In genomic region chr5:62689599-62690368, GRCh38 we compare ENCODE assay signal across 13 cellular contexts.
DNase-seq lines count a peak whose midpoint lies in the region; ATAC-seq, FAIRE-seq and TF ChIP-seq lines count a peak whose summit lies in the region.
"Had no signal": no experiment of that assay in that cellular context is flagged by ENCODE, and none has a peak within 500 bp of the region (broad histone marks: within the 10 kb centered on the region; RNA-seq: fewer than 3 reads in every experiment).

No MANE protein-coding gene starts in this region.

- H3K27me3 Mint-ChIP-seq in osteocyte (ENCODE audit: unreplicated experiment), result no peaks in the 10 kb centered on the region

- POLR2A ChIA-PET in HepG2 (lab: Yijun Ruan, JAX), result no interaction called here

- H4K20me1 ChIP-seq in HepG2 (ENCODE audit: insufficient read depth, low read length), result no peaks in the 10 kb centered on the region

- H3K4me1 Mint-ChIP-seq in osteocyte (ENCODE audit: unreplicated experiment), result peaks cover 3% of the 10 kb centered on the region

- TF ChIP-seq EP300 in HepG2 (IDR thresholded peaks at IDR 0.05; ENCODE audit: low read depth in 2 of 2, low read length in 2 of 2) (no peak), HepG2 (CRISPR knock-in tag; IDR thresholded peaks at IDR 0.05; ENCODE audit: borderline replicate concordance) (no peak)

- CTCF ChIA-PET in HepG2 (lab: Yijun Ruan, JAX; ENCODE audit: low intra/inter-chr PET ratio, low total read pairs), result no interaction called here

- no peak overlapping the region for H3K9ac ChIP-seq in HepG2 (ENCODE audit: insufficient read depth, low read depth, low read length)

- no peak for FAIRE-seq in HepG2 (lab: Jason Lieb, UNC)
- FAIRE-seq: pancreas had no signal

- 57% methylated on average over 9 of the region's 9 CpGs for WGBS in HepG2 (ENCODE audit: low lambda C conversion rate)

- in situ Hi-C loops in HepG2 (cut with HindIII; ENCODE audit: extremely low pct_ligation_motif_present, low pct_unique_long_range_greater_than_20kb), result no loop called here

- no peak for TF ChIP-seq POLR2A in HepG2 (IDR thresholded peaks at IDR 0.05; ENCODE audit: insufficient read depth in 1 of 2, low read depth in 2 of 2, low read length in 2 of 2)

- no peaks in the 10 kb centered on the region for H3K79me2 ChIP-seq in HepG2 (ENCODE audit: insufficient read depth, low read length)

- TF ChIP-seq CTCF in GM20000 (IDR thresholded peaks at IDR 0.05; ENCODE audit: extremely low read depth, missing control alignments) (no peak), HepG2 (CRISPR knock-in tag; IDR thresholded peaks at IDR 0.05) (no peak), osteocyte (IDR thresholded peaks at IDR 0.05) (no peak)

- no peak overlapping the region for H2AFZ ChIP-seq in HepG2 (ENCODE audit: low read length)

- no peaks in the 10 kb centered on the region for H3K9me3 Mint-ChIP-seq in osteocyte (ENCODE audit: unreplicated experiment)

- BruUV-seq in HepG2 (replicated peaks; lab: Mats Ljungman, UMichigan), result no TSS peak

- H3K27ac Mint-ChIP-seq in osteocyte (ENCODE audit: unreplicated experiment), result no peak overlapping the region

- H3K36me3 ChIP-seq in HepG2 (replicated peaks in 1 of 2; ENCODE audit: control insufficient read depth in 1 of 2, insufficient read depth in 2 of 2, low read length in 2 of 2), result no peaks in the 10 kb centered on the region
- H3K36me3 ChIP-seq: pancreas, WERI-Rb-1 had no signal

- no peak overlapping the region for H3K4me3 ChIP-seq in HepG2 (replicated peaks in 1 of 3; ENCODE audit: insufficient read depth in 1 of 3, low read depth in 2 of 3, low read length in 3 of 3)
- H3K4me3 ChIP-seq: pancreas had no signal

- no peaks in the 10 kb centered on the region for H3K27me3 ChIP-seq in HepG2 (ENCODE audit: control insufficient read depth in 1 of 2, insufficient read depth in 2 of 2, low read length in 2 of 2)
- H3K27me3 ChIP-seq: pancreas had no signal

- DNase-seq in CD1c-positive myeloid dendritic cell (ENCODE audit: extremely low spot score) (peak; percentile 73), GM20000 (ENCODE audit: low spot score) (peak; percentile 14), NOMO-1 treated with DMSO at 0.1 percent for 48 hours (lab: John Stamatoyannopoulos, UW; ENCODE audit: unreplicated experiment) (peak; percentile 93), HepG2 (ENCODE audit: low spot score) (no peak), ureter (ENCODE audit: low spot score) (no peak), dermis blood vessel endothelial cell (no peak), activated gamma-delta T cell (lab: John Stamatoyannopoulos, UW) (no peak), osteocyte (ENCODE audit: extremely low spot score, unreplicated experiment) (no peak)
- DNase-seq: DMS79 treated with DMSO at 0.1 percent for 48 hours, glutamatergic neuron, NCI-H524, pancreas, WERI-Rb-1 had no signal

- TF ChIP-seq RAD21 in HepG2 (CRISPR knock-in tag; IDR thresholded peaks at IDR 0.05), result no peak

- no peaks in the 10 kb centered on the region for H3K36me3 Mint-ChIP-seq in osteocyte (ENCODE audit: unreplicated experiment)

- peaks cover 8% of the 10 kb centered on the region; the same call in 1 of the 2 replicates for H3K4me1 ChIP-seq in HepG2 (ENCODE audit: insufficient read depth, low read length)
- H3K4me1 ChIP-seq: pancreas had no signal

- H3K27ac ChIP-seq in HepG2 (ENCODE audit: extremely low read length, insufficient read depth, low read length), result no peak overlapping the region
- H3K27ac ChIP-seq: WERI-Rb-1 had no signal

- no peak overlapping the region for H3K4me3 Mint-ChIP-seq in osteocyte (ENCODE audit: unreplicated experiment)

- peak overlapping the region; percentile 25 for H3K4me2 ChIP-seq in HepG2 (ENCODE audit: low read depth, low read length)

- intact Hi-C loops in HepG2 (cut with micrococcal nuclease; ENCODE audit: unreplicated experiment), result no loop called here

- no peak for ATAC-seq in HepG2
- ATAC-seq: pancreas had no signal

- no peaks in the 10 kb centered on the region for H3K9me3 ChIP-seq in HepG2 (ENCODE audit: low read length)
- H3K9me3 ChIP-seq: pancreas had no signal

TF ChIP-seq in HepG2, 621 proteins besides CTCF, POLR2A, EP300 and RAD21:
- no peak for TF ChIP-seq PHF21A (CRISPR knock-in tag; IDR thresholded peaks at IDR 0.05)
- TF ChIP-seq AHDC1 (CRISPR knock-in tag; IDR thresholded peaks at IDR 0.05; ENCODE audit: borderline replicate concordance), result no peak
- no peak for TF ChIP-seq FOXK2 (IDR thresholded peaks at IDR 0.05)
- no peak for TF ChIP-seq ZNF343 (CRISPR knock-in tag; IDR thresholded peaks at IDR 0.05)

Comparison
In these comparisons a context has a peak if more than half of its experiments do, and no peak if none do; other contexts are left out.
1. DNase-seq: peak in CD1c-positive myeloid dendritic cell (single experiment), GM20000 (single experiment) and NOMO-1 treated with DMSO at 0.1 percent for 48 hours (single experiment); none in HepG2 (single experiment), ureter (single experiment), dermis blood vessel endothelial cell (single experiment), activated gamma-delta T cell (single experiment) and osteocyte (single experiment).